Comparison of ENCODE assay signal across 29 cellular contexts in genomic region chr7:98864726-98865420, GRCh38. TPM values are rescaled to one million over a fixed set of nuclear protein-coding genes. Genes with fewer than 3 reads are reported as not detected.
DNase-seq lines count a peak whose midpoint lies in the region; ATAC-seq and TF ChIP-seq lines count a peak whose summit lies in the region.
"Had no signal": no experiment of that assay in that cellular context is flagged by ENCODE, and none has a peak within 500 bp of the region (broad histone marks: within the 10 kb centered on the region; RNA-seq: fewer than 3 reads in every experiment).

No MANE protein-coding gene starts in this region.

- H3K9me3 Mint-ChIP-seq in natural killer cell treated with Interleukin-12 subunit alpha and Interleukin-12 subunit beta and Interleukin-15 and Interleukin-18, amount 100 ng/mL, for 72 hours, result no peaks in the 10 kb centered on the region
- H3K9me3 Mint-ChIP-seq in natural killer cell, result no peaks in the 10 kb centered on the region
- no peaks in the 10 kb centered on the region for H3K9me3 Mint-ChIP-seq in mesothelial cell of epicardium
- H3K9me3 Mint-ChIP-seq: activated T-helper 1 cell treated with anti-CD3 and anti-CD28 coated beads, Interleukin-12 subunit alpha, Interleukin-12 subunit beta, Interleukin-2, Interleukin-4 antibody, amounts not matched to agents 30 ng/mL and 10 ng/mL and 1 ng/mL, durations not matched to agents 14 hours and 24 hours and 36 hours; H9; naive thymus-derived CD8-positive, alpha-beta T cell had no signal

- DNase-seq in natural killer cell treated with Interleukin-12 subunit alpha and Interleukin-12 subunit beta and Interleukin-15 and Interleukin-18, amount 100 ng/mL, for 72 hours (ENCODE audit: low spot score), result peak; percentile 42
- no peak for DNase-seq in natural killer cell
- DNase-seq in choroid plexus epithelial cell (ENCODE audit: low read depth), result peak; percentile 18
- no peak for DNase-seq in mesothelial cell of epicardium (ENCODE audit: low spot score in 2 of 2, unreplicated experiment in 2 of 2)
- no peak for DNase-seq in cerebellar nuclear complex (lab: John Stamatoyannopoulos, UW)
- DNase-seq in activated CD4-positive, alpha-beta T cell treated with anti-CD3 and anti-CD28 coated beads, Interleukin-2, amount 50 U/mL, for 4 hours, result no peak
- no peak for DNase-seq in amygdala (lab: John Stamatoyannopoulos, UW)
- DNase-seq: activated CD4-positive, alpha-beta T cell treated with anti-CD3 and anti-CD28 coated beads, Interleukin-2, amount 50 U/mL, for 1 hour; activated naive CD4-positive, alpha-beta T cell treated with anti-CD3 and anti-CD28 coated beads, Interleukin-2, amount 50 U/mL, for 16 hours; Calu3; DND-41; effector CD8-positive, alpha-beta T cell; H9; head of caudate nucleus; left colon; naive thymus-derived CD8-positive, alpha-beta T cell; NCI-H2171; NCI-H524; stimulated activated CD4-positive, alpha-beta T cell treated with anti-CD3 and anti-CD28 coated beads, Interleukin-12 subunit alpha, Interleukin-12 subunit beta, amount 100 ng/mL, for 4 hours; stimulated activated CD4-positive, alpha-beta T cell treated with anti-CD3 and anti-CD28 coated beads, Interleukin-4, amount 100 ng/mL, for 4 hours; stimulated activated naive CD4-positive, alpha-beta T cell treated with Interleukin-2 at 50 U/mL for 16 hours had no signal

- H3K27ac Mint-ChIP-seq in natural killer cell treated with Interleukin-12 subunit alpha and Interleukin-12 subunit beta and Interleukin-15 and Interleukin-18, amount 100 ng/mL, for 72 hours, result no peak overlapping the region
- H3K27ac Mint-ChIP-seq in natural killer cell (no peak overlapping the region), mesothelial cell of epicardium (peak overlapping the region; percentile 81)
- H3K27ac Mint-ChIP-seq: activated T-helper 1 cell treated with anti-CD3 and anti-CD28 coated beads, Interleukin-12 subunit alpha, Interleukin-12 subunit beta, Interleukin-2, Interleukin-4 antibody, amounts not matched to agents 30 ng/mL and 10 ng/mL and 1 ng/mL, durations not matched to agents 14 hours and 24 hours and 36 hours; H9 had no signal

- TF ChIP-seq CTCF in natural killer cell (IDR thresholded peaks at IDR 0.05) (no peak), choroid plexus epithelial cell (conservative IDR thresholded peaks at IDR 0.05; ENCODE audit: low read depth, low read length) (no peak), mesothelial cell of epicardium (IDR thresholded peaks at IDR 0.05; ENCODE audit: unreplicated experiment) (no peak)

- intact Hi-C loops in natural killer cell (cut with micrococcal nuclease), result no loop called here

- H3K4me1 Mint-ChIP-seq in natural killer cell treated with Interleukin-12 subunit alpha and Interleukin-12 subunit beta and Interleukin-15 and Interleukin-18, amount 100 ng/mL, for 72 hours (ENCODE audit: low read depth in 2 of 2), result no peaks in the 10 kb centered on the region
- H3K4me1 Mint-ChIP-seq in natural killer cell (no peaks in the 10 kb centered on the region), mesothelial cell of epicardium (peaks cover 19% of the 10 kb centered on the region)

- no peak overlapping the region for H3K4me3 ChIP-seq in choroid plexus epithelial cell (ENCODE audit: low read depth, low read length)
- H3K4me3 ChIP-seq: A549, BLaER1, GM12878, thoracic aorta had no signal

- peaks cover 8 to 12% of the 10 kb centered on the region in 2 donors for H3K27me3 Mint-ChIP-seq in natural killer cell treated with Interleukin-12 subunit alpha and Interleukin-12 subunit beta and Interleukin-15 and Interleukin-18, amount 100 ng/mL, for 72 hours
- peaks cover 0 to 14% of the 10 kb centered on the region in 2 donors for H3K27me3 Mint-ChIP-seq in natural killer cell (ENCODE audit: low read depth in 2 of 2)
- peaks cover 10% of the 10 kb centered on the region for H3K27me3 Mint-ChIP-seq in mesothelial cell of epicardium (ENCODE audit: low read depth)

- no peak overlapping the region for H3K4me3 Mint-ChIP-seq in natural killer cell treated with Interleukin-12 subunit alpha and Interleukin-12 subunit beta and Interleukin-15 and Interleukin-18, amount 100 ng/mL, for 72 hours
- no peak overlapping the region for H3K4me3 Mint-ChIP-seq in natural killer cell
- H3K4me3 Mint-ChIP-seq in mesothelial cell of epicardium, result no peak overlapping the region
- H3K4me3 Mint-ChIP-seq: activated T-helper 1 cell treated with anti-CD3 and anti-CD28 coated beads, Interleukin-12 subunit alpha, Interleukin-12 subunit beta, Interleukin-2, Interleukin-4 antibody, amounts not matched to agents 30 ng/mL and 10 ng/mL and 1 ng/mL, durations not matched to agents 14 hours and 24 hours and 36 hours; H9; naive thymus-derived CD8-positive, alpha-beta T cell had no signal

- no peak for ATAC-seq in natural killer cell treated with Interleukin-12 subunit alpha and Interleukin-12 subunit beta and Interleukin-15 and Interleukin-18, amount 100 ng/mL, for 72 hours
- no peak for ATAC-seq in natural killer cell
- no peak for ATAC-seq in activated CD4-positive, CD25-positive, alpha-beta regulatory T cell treated with anti-CD3 and anti-CD28 coated beads, Interleukin-2, amount 50 U/mL, for 24 hours
- ATAC-seq: A549; GM12878; left colon; naive thymus-derived CD8-positive, alpha-beta T cell; SK-N-SH treated with all-trans-retinoic acid at 6 μM for 48 hours had no signal

- no peaks in the 10 kb centered on the region for H3K36me3 Mint-ChIP-seq in natural killer cell treated with Interleukin-12 subunit alpha and Interleukin-12 subunit beta and Interleukin-15 and Interleukin-18, amount 100 ng/mL, for 72 hours
- H3K36me3 Mint-ChIP-seq in natural killer cell (no peaks in the 10 kb centered on the region), mesothelial cell of epicardium (peaks cover 2% of the 10 kb centered on the region)

RNA-seq across cellular contexts. Expression of gene TMEM130, which starts 4.9 kb away (rescaled TPM):
- not detected for total RNA-seq in natural killer cell treated with Interleukin-12 subunit alpha and Interleukin-12 subunit beta and Interleukin-15 and Interleukin-18, amount 100 ng/mL, for 72 hours
- total RNA-seq in natural killer cell, result not detected
- total RNA-seq in mesothelial cell of epicardium, result 11.5 to 15.1 TPM (median 12.5 TPM) in 3 replicates
- total RNA-seq: Calu3; naive thymus-derived CD8-positive, alpha-beta T cell; T-helper 2 cell treated with Interferon-gamma antibody and Interleukin-4, amounts not matched to agents 100 ng/mL and 5 ng/mL, for 36 hours had no signal

RNA-seq across cellular contexts. Expression of gene TRRAP, which starts 13.5 kb away (rescaled TPM):
- 10 to 100 TPM; 57.9 to 78.3 TPM for total RNA-seq in natural killer cell treated with Interleukin-12 subunit alpha and Interleukin-12 subunit beta and Interleukin-15 and Interleukin-18, amount 100 ng/mL, for 72 hours
- total RNA-seq in natural killer cell (10 to 100 TPM; 45.4 to 62.9 (median 62.4) TPM), mesothelial cell of epicardium (71.0 to 82.9 TPM (median 71.6 TPM) in 3 replicates)

Comparison
In these comparisons a context has a peak if more than half of its experiments do, and no peak if none do; other contexts are left out.
1. DNase-seq: peak in natural killer cell treated with Interleukin-12 subunit alpha and Interleukin-12 subunit beta and Interleukin-15 and Interleukin-18, amount 100 ng/mL, for 72 hours (single experiment) and choroid plexus epithelial cell (single experiment); none in natural killer cell (single experiment), mesothelial cell of epicardium (0 of 2), cerebellar nuclear complex (0 of 2), activated CD4-positive, alpha-beta T cell treated with anti-CD3 and anti-CD28 coated beads, Interleukin-2, amount 50 U/mL, for 4 hours (0 of 2) and amygdala (0 of 56).
2. RNA of gene TMEM130, which starts 4.9 kb away (total RNA-seq): 11.5 to 15.1 TPM in mesothelial cell of epicardium; not detected in natural killer cell treated with Interleukin-12 subunit alpha and Interleukin-12 subunit beta and Interleukin-15 and Interleukin-18, amount 100 ng/mL, for 72 hours and not detected in natural killer cell; every median in the first group is over 10 times any median in the second.